Comparison of ENCODE assay signal across 20 cellular contexts in genomic region chr10:114367676-114368391, GRCh38. TPM values are rescaled to one million over a fixed set of nuclear protein-coding genes. Genes with fewer than 3 reads are reported as not detected.
DNase-seq lines count a peak whose midpoint lies in the region; ATAC-seq, FAIRE-seq and TF ChIP-seq lines count a peak whose summit lies in the region.
"Had no signal": no experiment of that assay in that cellular context is flagged by ENCODE, and none has a peak within 500 bp of the region (broad histone marks: within the 10 kb centered on the region; RNA-seq: fewer than 3 reads in every experiment).

No MANE protein-coding gene starts in this region.

- peak; percentile 88 for FAIRE-seq in keratinocyte (lab: Jason Lieb, UNC)
- FAIRE-seq: TTC549, urothelium cell line had no signal

- H3K9me3 ChIP-seq in SK-N-SH (no peaks in the 10 kb centered on the region), keratinocyte (ENCODE audit: control insufficient read depth, low read depth, low read length) (no peaks in the 10 kb centered on the region), sigmoid colon (no peaks in the 10 kb centered on the region)
- H3K9me3 ChIP-seq: body of pancreas, neutrophil had no signal

- H3K36me3 ChIP-seq in SK-N-SH (replicated peaks in 1 of 2; ENCODE audit: control insufficient read depth in 1 of 2, insufficient read depth in 2 of 2, low read length in 1 of 2), result no peaks in the 10 kb centered on the region
- H3K36me3 ChIP-seq in keratinocyte (ENCODE audit: control insufficient read depth in 2 of 2, extremely low read depth in 1 of 2, insufficient read depth in 2 of 2, low read length in 2 of 2), result peaks cover 0 to 6% of the 10 kb centered on the region in 2 experiments
- H3K36me3 ChIP-seq in sigmoid colon, result no peaks in the 10 kb centered on the region
- H3K36me3 ChIP-seq: heart left ventricle, left ventricle myocardium inferior, neutrophil had no signal

- H3K27me3 ChIP-seq in SK-N-SH (ENCODE audit: insufficient read depth), result no peaks in the 10 kb centered on the region
- H3K27me3 ChIP-seq in keratinocyte (ENCODE audit: control insufficient read depth, extremely low read depth, insufficient read depth, low read length), result no peaks in the 10 kb centered on the region
- no peaks in the 10 kb centered on the region for H3K27me3 ChIP-seq in sigmoid colon
- H3K27me3 ChIP-seq: body of pancreas, heart left ventricle, neutrophil had no signal

- H3K27ac ChIP-seq in SK-N-SH (ENCODE audit: low read depth in 2 of 2, low read length in 1 of 2), result peak overlapping the region; percentile 35 to 94; a peak in 3 of 4 replicates
- peak overlapping the region; percentile 46 for H3K27ac ChIP-seq in keratinocyte (ENCODE audit: control insufficient read depth, insufficient read depth, low read length)
- peak overlapping the region; percentile 44 to 68 (median 62) for H3K27ac ChIP-seq in sigmoid colon
- H3K27ac ChIP-seq: neutrophil had no signal

- dilution Hi-C loops in keratinocyte (cut with MboI; ENCODE audit: extremely low pct_ligation_motif_present, low sequenced_read_pairs), result no loop called here

- H3K9me1 ChIP-seq in keratinocyte (ENCODE audit: control insufficient read depth, extremely low read depth, insufficient read depth, low read length), result peaks cover 3% of the 10 kb centered on the region

- H3K4me2 ChIP-seq in SK-N-SH (peak overlapping the region; percentile 39; the same call in 1 of the 2 replicates), keratinocyte (ENCODE audit: control insufficient read depth, extremely low read depth, insufficient read depth, low read depth, low read length) (peak overlapping the region; percentile 55)

- peak in 1 of 2 experiments; percentile 89; a peak in 2 of 4 replicates for TF ChIP-seq EP300 in SK-N-SH (IDR thresholded peaks at IDR 0.05; ENCODE audit: borderline replicate concordance in 1 of 2, low read depth in 1 of 2, low read length in 1 of 2)
- TF ChIP-seq EP300 in sigmoid colon (IDR thresholded peaks at IDR 0.05), result no peak

- CTCF ChIA-PET in SK-N-SH (lab: Yijun Ruan, JAX), result interaction anchor here (1.1 to 2.0 kb wide), 3 partner anchors 55 to 419 kb away, joined by 3 to 15 read pairs (median 4); no protein-coding TSS in a partner anchor

- TF ChIP-seq RAD21 in SK-N-SH (IDR thresholded peaks at IDR 0.05; ENCODE audit: low read length), result no peak

- ATAC-seq in GM19324 (IDR thresholded peaks at IDR 0.05; ENCODE audit: low FRiP score, unreplicated experiment), result no peak
- ATAC-seq: activated CD8-positive, alpha-beta T cell treated with anti-CD3 and anti-CD28 coated beads for 36 hours; body of pancreas had no signal

- H2AFZ ChIP-seq in SK-N-SH (ENCODE audit: low read depth), result no peak overlapping the region; the same call in 1 of the 2 replicates
- peak overlapping the region; percentile 45 for H2AFZ ChIP-seq in keratinocyte (ENCODE audit: control insufficient read depth, low read length)

- intact Hi-C loops in sigmoid colon (cut with DNase I), result no loop called here

- H3K4me1 ChIP-seq in SK-N-SH (ENCODE audit: control insufficient read depth in 1 of 2, insufficient read depth in 2 of 2, low read depth in 1 of 2, low read length in 1 of 2) (peaks cover 0 to 14% of the 10 kb centered on the region in 2 experiments; a peak in 1 of 4 replicates), keratinocyte (ENCODE audit: control insufficient read depth, extremely low read depth, insufficient read depth, low read length) (peaks cover 28% of the 10 kb centered on the region), sigmoid colon (peaks cover 0 to 22% (median 14%) of the 10 kb centered on the region in 4 donors)

- H4K20me1 ChIP-seq in SK-N-SH (ENCODE audit: insufficient read depth) (no peaks in the 10 kb centered on the region), keratinocyte (ENCODE audit: control insufficient read depth, extremely low read depth, insufficient read depth, low read length) (no peaks in the 10 kb centered on the region)

- H3K79me2 ChIP-seq in SK-N-SH (ENCODE audit: insufficient read depth) (no peaks in the 10 kb centered on the region), keratinocyte (ENCODE audit: control insufficient read depth, insufficient read depth, low read length) (peaks cover 53% of the 10 kb centered on the region)

- no peaks in the 10 kb centered on the region for H3F3A ChIP-seq in SK-N-SH (replicated peaks; ENCODE audit: insufficient read depth)

- H3K4me3 ChIP-seq in SK-N-SH (ENCODE audit: low read depth in 2 of 2, low read length in 1 of 2) (no peak overlapping the region), keratinocyte (ENCODE audit: control insufficient read depth in 2 of 3, extremely low read depth in 1 of 3, insufficient read depth in 2 of 3, low read depth in 1 of 3, low read length in 3 of 3) (peak overlapping the region in 1 of 3 experiments; percentile 45), sigmoid colon (no peak overlapping the region)
- H3K4me3 ChIP-seq: body of pancreas, heart left ventricle, left ventricle myocardium inferior had no signal

- POLR2A ChIA-PET in SK-N-SH (lab: Yijun Ruan, JAX), result no interaction called here

- no peak for TF ChIP-seq POLR2A in sigmoid colon (IDR thresholded peaks at IDR 0.05)

- H3K9ac ChIP-seq in SK-N-SH (no peak overlapping the region), keratinocyte (ENCODE audit: control insufficient read depth, extremely low read depth, insufficient read depth, low read length) (peak overlapping the region; percentile 11)

- 19% methylated on average over 9 of the region's 9 CpGs for WGBS in SK-N-SH (ENCODE audit: low lambda C conversion rate)
- WGBS in sigmoid colon, 2 donors, result 68 to 72% methylated on average over 9 of the region's 9 CpGs

- TF ChIP-seq CTCF in SK-N-SH (IDR thresholded peaks at IDR 0.05), result no peak
- no peak for TF ChIP-seq CTCF in keratinocyte (optimal IDR thresholded peaks at IDR 0.05 in 1 of 3, IDR thresholded peaks at IDR 0.05 in 1 of 3, conservative IDR thresholded peaks at IDR 0.05 in 1 of 3; ENCODE audit: extremely low read depth in 1 of 3, insufficient read depth in 2 of 3, low read length in 3 of 3)
- TF ChIP-seq CTCF in sigmoid colon (IDR thresholded peaks at IDR 0.05), result no peak

- DNase-seq in EH (ENCODE audit: low read depth) (peak; percentile 45), SK-N-SH (peak; percentile 62), keratinocyte (ENCODE audit: low read depth, low spot score) (no peak), sigmoid colon (no peak), putamen (ENCODE audit: low spot score) (no peak), KG1 (lab: John Stamatoyannopoulos, UW) (no peak)
- DNase-seq in activated naive CD4-positive, alpha-beta T cell treated with anti-CD3 and anti-CD28 coated beads, Interleukin-2, amount 50 U/mL, for 16 hours, result no peak
- DNase-seq: activated CD8-positive, alpha-beta T cell treated with anti-CD3 and anti-CD28 coated beads for 36 hours; body of pancreas; DMS153; endodermal cell; heart left ventricle; left ventricle myocardium inferior; NCI-H1417 treated with DMSO at 0.1 percent for 48 hours; NCI-H510A treated with DMSO at 0.1 percent for 48 hours; Right ventricle myocardium superior had no signal

- H3K9me2 ChIP-seq in SK-N-SH, result no peaks in the 10 kb centered on the region

TF ChIP-seq in SK-N-SH, 30 proteins besides CTCF, POLR2A, EP300 and RAD21 (continues in another document):
- peak; percentile 95 for TF ChIP-seq RCOR1 (IDR thresholded peaks at IDR 0.05; ENCODE audit: low read length)
- TF ChIP-seq FOXJ3 (CRISPR knock-in tag; IDR thresholded peaks at IDR 0.05), result 0 out of 2 replicates have a peak, but pooled peaks have one; percentile 62
- peak; percentile 61; the same call in 1 of the 2 replicates for TF ChIP-seq MXI1 (IDR thresholded peaks at IDR 0.05; ENCODE audit: low read depth, low read length)
- TF ChIP-seq RXRA (IDR thresholded peaks at IDR 0.05; ENCODE audit: borderline replicate concordance, low read depth), result no peak
- TF ChIP-seq TCF12 (IDR thresholded peaks at IDR 0.05), result peak; percentile 52
- no peak for TF ChIP-seq TAF1 (IDR thresholded peaks at IDR 0.05; ENCODE audit: borderline replicate concordance, low read depth, low read length)
- TF ChIP-seq CHD2 (IDR thresholded peaks at IDR 0.05; ENCODE audit: low read length, partially characterized antibody), result peak; percentile 60
- TF ChIP-seq JUND (IDR thresholded peaks at IDR 0.05), result peak; percentile 49; the same call in 1 of the 2 replicates
- TF ChIP-seq PBX3 (IDR thresholded peaks at IDR 0.05), result peak; percentile 14; the same call in 1 of the 2 replicates
- 0 out of 2 replicates have a peak, but pooled peaks have one; percentile 21 for TF ChIP-seq FOSL2 (IDR thresholded peaks at IDR 0.05; ENCODE audit: borderline replicate concordance, low read depth)
- TF ChIP-seq RFX5 (IDR thresholded peaks at IDR 0.05; ENCODE audit: low read length), result no peak

RNA-seq across cellular contexts. Expression of gene AFAP1L2, which starts 36.5 kb away (rescaled TPM):
- polyA plus RNA-seq in SK-N-SH (2012; rRNA removed) (0.54 and 0.70 TPM in 2 replicates), keratinocyte (36.8 to 52.5 TPM (median 40.4 TPM) in 3 replicates), sigmoid colon (1 to 10 TPM; 2.5 to 7.9 (median 4.8) TPM)
- 0.18 and 0.46 TPM in 2 replicates for polyA plus RNA-seq in SK-N-SH (2012; cell fraction: cytosol; rRNA removed)
- polyA plus RNA-seq in SK-N-SH (2012; cell fraction: nucleus; rRNA removed), result 1.7 and 1.9 TPM in 2 replicates
- polyA plus RNA-seq in keratinocyte (2011; ENCODE audit: low read depth), result 20.8 TPM
- polyA plus RNA-seq in keratinocyte (2011; cell fraction: cytosol; rRNA removed), result 29.7 and 35.5 TPM in 2 replicates
- 69.0 and 69.2 TPM in 2 replicates for polyA plus RNA-seq in keratinocyte (2011; cell fraction: nucleus; rRNA removed)
- polyA plus RNA-seq in keratinocyte (2012; ENCODE audit: low replicate concordance), result 13.0 and 44.6 TPM in 2 replicates
- polyA minus RNA-seq in keratinocyte, result 49.9 to 74.0 TPM (median 61.2 TPM) in 3 replicates
- 44.5 TPM for polyA minus RNA-seq in keratinocyte (2011; cell fraction: cytosol; rRNA and poly(A)+ RNA removed)
- polyA minus RNA-seq in keratinocyte (2011; cell fraction: nucleus; rRNA and poly(A)+ RNA removed), result 47.1 and 58.1 TPM in 2 replicates
- total RNA-seq in sigmoid colon, result 10 to 100 TPM in 3 of 4 donors, 1 to 10 TPM in 1; 7.6 to 26.0 (median 19.1) TPM

Comparison
In these comparisons a context has a peak if more than half of its experiments do, and no peak if none do; other contexts are left out.
1. DNase-seq: peak in EH (single experiment) and SK-N-SH (single experiment); none in keratinocyte (single experiment), sigmoid colon (single experiment), putamen (single experiment), KG1 (single experiment) and activated naive CD4-positive, alpha-beta T cell treated with anti-CD3 and anti-CD28 coated beads, Interleukin-2, amount 50 U/mL, for 16 hours (single experiment).
2. Peak in every context shown above with its lines, with median percentiles within 50 percentile points of each other: H3K27ac ChIP-seq.